In the genomic region with DNA sequence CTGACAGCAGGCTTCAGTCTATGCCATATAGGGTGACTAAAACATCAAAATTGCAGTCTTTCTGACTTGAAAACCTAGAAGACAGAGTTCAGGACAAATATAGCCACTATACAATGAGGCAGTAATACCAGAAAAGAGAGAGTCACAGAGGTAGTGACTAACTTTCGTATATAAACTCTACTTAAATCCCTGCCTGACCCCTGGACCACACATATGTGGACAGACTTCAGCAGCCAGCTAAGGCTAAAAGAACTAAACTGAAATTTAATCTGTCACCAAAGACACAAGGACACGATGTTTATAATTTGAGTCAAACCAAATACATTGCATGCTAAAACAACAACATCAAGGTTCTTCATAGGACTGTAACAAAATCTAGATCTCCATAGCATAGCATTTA, we compare ENCODE assay signal across 36 cellular contexts.
"Had no signal": no experiment of that assay in that cellular context is flagged by ENCODE, and none has a peak within 500 bp of the region (broad histone marks: within the 10 kb centered on the region; RNA-seq: fewer than 3 reads in every experiment).

No MANE protein-coding gene starts in this region.

- FAIRE-seq: bronchial epithelial cell had no signal

- H3K27ac ChIP-seq: Peyer's patch, SJSA1, VCaP had no signal

- DNase-seq: activated B cell treated with CpG ODN at 0.5 μM for 24 hours; activated CD4-positive, alpha-beta memory T cell treated with anti-CD3 and anti-CD28 coated beads for 36 hours; activated CD4-positive, alpha-beta T cell treated with anti-CD3 and anti-CD28 coated beads for 4 hours; activated CD4-positive, alpha-beta T cell treated with anti-CD3 and anti-CD28 coated beads, Interleukin-2, amount 50 U/mL, for 1 hour; activated CD4-positive, CD25-positive, alpha-beta regulatory T cell treated with anti-CD3 and anti-CD28 coated beads, Interleukin-2, amount 50 U/mL, for 72 hours; activated CD8-positive, alpha-beta memory T cell treated with anti-CD3 and anti-CD28 coated beads, Interleukin-2, amount 50 U/mL, for 4 hours; activated gamma-delta T cell treated with Interleukin-2 at 50 U/mL for 16 hours; activated naive CD4-positive, alpha-beta T cell treated with anti-CD3 and anti-CD28 coated beads for 36 hours; activated T-cell treated with anti-CD3 and anti-CD28 coated beads for 4 hours; activated T-cell treated with anti-CD3 and anti-CD28 coated beads, Interleukin-2, amount 50 U/mL, for 4 hours; anterior cingulate cortex; caudate nucleus; cerebellar nuclear complex; Kasumi-1; MM.1S; MV-4-11; NCI-H1092; NCI-H1436 treated with DMSO at 0.1 percent for 48 hours; NCI-H1694 treated with DMSO at 0.1 percent for 48 hours; NCI-H2029; NCI-H345; NCI-H524 treated with DMSO at 0.1 percent for 48 hours; Peyer's patch; RPMI8226; SHP77 treated with DMSO at 0.1 percent for 48 hours; SK-N-SH; SW 1271; T-helper 1 cell; T-helper 2 cell; T-helper 9 cell had no signal

- H3K4me2 ChIP-seq: SK-N-SH had no signal

- H3K9ac ChIP-seq: SK-N-SH had no signal

- H3K9me2 ChIP-seq: SK-N-SH had no signal

- H3K9me3 Mint-ChIP-seq: activated CD4-positive, alpha-beta memory T cell treated with anti-CD3 and anti-CD28 coated beads for 36 hours; activated naive CD4-positive, alpha-beta T cell treated with anti-CD3 and anti-CD28 coated beads for 36 hours; activated naive CD4-positive, alpha-beta T cell treated with anti-CD3 and anti-CD28 coated beads, Interleukin-2, amount 50 U/mL, for 72 hours; activated T-cell treated with anti-CD3 and anti-CD28 coated beads, Interleukin-2, amount 50 U/mL, for 4 hours; activated T-helper 1 cell treated with anti-CD3 and anti-CD28 coated beads, Interleukin-12 subunit alpha, Interleukin-12 subunit beta, Interleukin-2, Interleukin-4 antibody, amounts not matched to agents 30 ng/mL and 10 ng/mL and 1 ng/mL, durations not matched to agents 14 hours and 24 hours and 36 hours; brain had no signal

- H3K36me3 ChIP-seq: Peyer's patch, SJSA1 had no signal

- H3K27ac Mint-ChIP-seq: activated B cell treated with CpG ODN at 0.5 μM for 24 hours; activated CD4-positive, alpha-beta memory T cell treated with anti-CD3 and anti-CD28 coated beads for 36 hours; activated naive CD4-positive, alpha-beta T cell treated with anti-CD3 and anti-CD28 coated beads for 36 hours; activated naive CD4-positive, alpha-beta T cell treated with anti-CD3 and anti-CD28 coated beads, Interleukin-2, amount 50 U/mL, for 72 hours; activated T-helper 1 cell treated with anti-CD3 and anti-CD28 coated beads, Interleukin-12 subunit alpha, Interleukin-12 subunit beta, Interleukin-2, Interleukin-4 antibody, amounts not matched to agents 30 ng/mL and 10 ng/mL and 1 ng/mL, durations not matched to agents 14 hours and 24 hours and 36 hours; brain had no signal

- H3K4me1 ChIP-seq: Peyer's patch, SJSA1 had no signal

- H3K4me1 Mint-ChIP-seq: activated B cell treated with CpG ODN at 0.5 μM for 24 hours, brain had no signal

- H3K4me3 Mint-ChIP-seq: activated B cell treated with CpG ODN at 0.5 μM for 24 hours; activated CD4-positive, alpha-beta memory T cell treated with anti-CD3 and anti-CD28 coated beads for 36 hours; activated naive CD4-positive, alpha-beta T cell treated with anti-CD3 and anti-CD28 coated beads for 36 hours; activated T-cell treated with anti-CD3 and anti-CD28 coated beads, Interleukin-2, amount 50 U/mL, for 4 hours; activated T-helper 1 cell treated with anti-CD3 and anti-CD28 coated beads, Interleukin-12 subunit alpha, Interleukin-12 subunit beta, Interleukin-2, Interleukin-4 antibody, amounts not matched to agents 30 ng/mL and 10 ng/mL and 1 ng/mL, durations not matched to agents 14 hours and 24 hours and 36 hours; brain had no signal

- H3K9me3 ChIP-seq: Peyer's patch, SJSA1, SK-N-SH had no signal

- ATAC-seq: activated naive CD4-positive, alpha-beta T cell treated with anti-CD3 and anti-CD28 coated beads, Interleukin-2, amount 50 U/mL, for 72 hours; activated T-cell treated with anti-CD3 and anti-CD28 coated beads, Interleukin-2, amount 50 U/mL, for 4 hours had no signal

- H3K36me3 Mint-ChIP-seq: activated CD4-positive, alpha-beta memory T cell treated with anti-CD3 and anti-CD28 coated beads for 36 hours; activated naive CD4-positive, alpha-beta T cell treated with anti-CD3 and anti-CD28 coated beads, Interleukin-2, amount 50 U/mL, for 72 hours; brain had no signal

- H3K4me3 ChIP-seq: Peyer's patch, SJSA1 had no signal
